Comparison of ENCODE assay signal across 8 cellular contexts in the genomic region with DNA sequence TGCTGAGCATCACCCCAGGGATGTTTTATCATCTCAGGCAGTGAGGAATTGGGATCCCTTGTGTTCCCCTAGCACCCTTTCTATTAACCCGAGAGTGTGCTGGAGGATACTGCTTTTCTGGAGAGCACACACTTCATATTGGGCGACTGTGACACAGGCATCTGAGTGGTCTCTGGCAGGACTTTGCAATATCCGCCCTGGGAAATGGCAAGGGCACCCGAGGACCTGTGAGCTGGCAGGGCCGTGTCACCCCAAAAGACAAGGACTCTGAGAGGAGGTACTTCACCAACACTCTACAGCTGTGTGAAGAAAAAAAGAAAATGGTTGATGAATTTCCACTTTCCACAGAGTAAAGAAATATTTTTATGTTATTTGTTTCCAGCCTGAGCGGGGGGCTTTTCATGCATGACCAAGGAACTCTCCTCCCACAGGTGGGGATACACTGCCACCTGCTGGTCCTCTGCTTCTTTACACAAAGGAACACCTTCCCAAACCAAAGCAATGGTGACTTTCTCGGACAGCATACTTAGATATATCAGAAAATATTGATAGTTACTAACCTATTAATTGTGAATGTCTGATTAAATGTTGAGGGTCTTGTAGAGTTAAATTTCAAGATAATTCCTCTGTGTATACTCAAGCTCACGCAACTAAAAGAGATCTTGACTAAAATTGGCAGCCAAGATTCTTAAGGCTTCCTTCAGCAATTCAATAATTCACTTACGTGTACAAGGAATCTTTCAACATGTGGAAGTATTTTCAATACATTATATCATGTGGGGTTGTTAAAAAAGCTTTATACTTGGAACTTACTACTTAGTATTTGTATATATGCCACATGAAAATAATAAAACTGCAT. TPM values are rescaled to one million over a fixed set of nuclear protein-coding genes. Genes with fewer than 3 reads are reported as not detected.
A peak's percentile ranks its signal among the peaks of the same experiment; 100 is the strongest.
DNase-seq lines count a peak whose midpoint lies in the region; ATAC-seq and TF ChIP-seq lines count a peak whose summit lies in the region.

No MANE protein-coding gene starts in this region.

- H4K20me1 ChIP-seq in GM23338 (replicated peaks; ENCODE audit: insufficient read depth): no peaks in the 10 kb centered on the region

- H3K27ac Mint-ChIP-seq in GM23338: no peak overlapping the region; the same call in 1 of the 2 replicates

- H3K27ac ChIP-seq in GM23338 (ENCODE audit: low read depth) (no peak overlapping the region), adrenal gland (no peak overlapping the region)

- no peak overlapping the region for H2AFZ ChIP-seq in GM23338

- no peak for TF ChIP-seq POLR2A in adrenal gland (IDR thresholded peaks at IDR 0.05)

- H3K36me3 ChIP-seq in GM23338 (ENCODE audit: insufficient read depth) (no peaks in the 10 kb centered on the region), adrenal gland (replicated peaks in 1 of 2) (no peaks in the 10 kb centered on the region)

- no peaks in the 10 kb centered on the region for H3K9me3 ChIP-seq in adrenal gland (replicated peaks in 1 of 3)

- 23 to 29% (median 27%) methylated on average over 9 of the region's 9 CpGs for WGBS in adrenal gland, 4 donors

- H3K4me3 ChIP-seq in GM23338 (no peak overlapping the region), adrenal gland (no peak overlapping the region)

- H3K9me2 ChIP-seq in GM23338 (ENCODE audit: insufficient read depth): no peaks in the 10 kb centered on the region

- H3K4me2 ChIP-seq in GM23338: 0 out of 2 replicates have a peak overlapping the region, but pooled peaks have one; percentile 29

- H3K4me1 ChIP-seq in GM23338 (ENCODE audit: insufficient read depth) (peaks cover 11% of the 10 kb centered on the region), adrenal gland (replicated peaks in 1 of 2) (no peaks in the 10 kb centered on the region)

- no peaks in the 10 kb centered on the region for H3K27me3 Mint-ChIP-seq in GM23338 (ENCODE audit: insufficient read depth, low read depth, poor library complexity)

- peak; percentile 85 for ATAC-seq in GM23338
- ATAC-seq in left lobe of liver: peak; percentile 74

- H3F3A ChIP-seq in GM23338 (replicated peaks; ENCODE audit: low read depth): no peaks in the 10 kb centered on the region

- no peaks in the 10 kb centered on the region for H3K27me3 ChIP-seq in GM23338 (ENCODE audit: insufficient read depth)
- no peaks in the 10 kb centered on the region for H3K27me3 ChIP-seq in adrenal gland

- peak; percentile 7 for DNase-seq in NCI-H2171 treated with DMSO at 0.1 percent for 48 hours (lab: John Stamatoyannopoulos, UW)
- DNase-seq in NCI-H2171 (lab: John Stamatoyannopoulos, UW): no peak
- peak; percentile 82 for DNase-seq in GM23338 (ENCODE audit: low spot score)
- DNase-seq in NCI-H128 (lab: John Stamatoyannopoulos, UW; ENCODE audit: unreplicated experiment): peak; percentile 6
- peak; percentile 42 to 75 (median 64) for DNase-seq in adrenal gland
- DNase-seq in left lobe of liver (ENCODE audit: low spot score): no peak
- DNase-seq in stimulated activated naive CD4-positive, alpha-beta T cell (lab: John Stamatoyannopoulos, UW): no peak
- DNase-seq in posterior vena cava (ENCODE audit: low spot score): no peak

- no peaks in the 10 kb centered on the region for H3K79me2 ChIP-seq in GM23338 (replicated peaks; ENCODE audit: insufficient read depth)

- no peak overlapping the region for H3K4me3 Mint-ChIP-seq in GM23338

- no peaks in the 10 kb centered on the region for H3K9me3 Mint-ChIP-seq in GM23338

- TF ChIP-seq CTCF in GM23338 (conservative IDR thresholded peaks at IDR 0.05; ENCODE audit: low read depth in 2 of 2) (peak; percentile 94 to 95), adrenal gland (IDR thresholded peaks at IDR 0.05) (peak; percentile 47 to 76 (median 66))

- H3K4me1 Mint-ChIP-seq in GM23338: peaks cover 14% of the 10 kb centered on the region

- intact Hi-C loops in adrenal gland (cut with DNase I) (loop anchor here in 1 of 2 donors (10.0 kb wide), 1 partner anchor 305 kb away; no protein-coding TSS in a partner anchor), posterior vena cava (cut with DNase I) (no loop called here)

- no peaks in the 10 kb centered on the region for H3K36me3 Mint-ChIP-seq in GM23338 (ENCODE audit: low read depth)

TF ChIP-seq in GM23338, 12 proteins besides CTCF, POLR2A, EP300 and RAD21 (continues in another document):
- TF ChIP-seq CREB1 (CRISPR knock-in tag; IDR thresholded peaks at IDR 0.05; ENCODE audit: low read depth): no peak
- no peak for TF ChIP-seq EZH2 (IDR thresholded peaks at IDR 0.05; ENCODE audit: low read depth, unreplicated experiment)
- TF ChIP-seq, protein P1, sequence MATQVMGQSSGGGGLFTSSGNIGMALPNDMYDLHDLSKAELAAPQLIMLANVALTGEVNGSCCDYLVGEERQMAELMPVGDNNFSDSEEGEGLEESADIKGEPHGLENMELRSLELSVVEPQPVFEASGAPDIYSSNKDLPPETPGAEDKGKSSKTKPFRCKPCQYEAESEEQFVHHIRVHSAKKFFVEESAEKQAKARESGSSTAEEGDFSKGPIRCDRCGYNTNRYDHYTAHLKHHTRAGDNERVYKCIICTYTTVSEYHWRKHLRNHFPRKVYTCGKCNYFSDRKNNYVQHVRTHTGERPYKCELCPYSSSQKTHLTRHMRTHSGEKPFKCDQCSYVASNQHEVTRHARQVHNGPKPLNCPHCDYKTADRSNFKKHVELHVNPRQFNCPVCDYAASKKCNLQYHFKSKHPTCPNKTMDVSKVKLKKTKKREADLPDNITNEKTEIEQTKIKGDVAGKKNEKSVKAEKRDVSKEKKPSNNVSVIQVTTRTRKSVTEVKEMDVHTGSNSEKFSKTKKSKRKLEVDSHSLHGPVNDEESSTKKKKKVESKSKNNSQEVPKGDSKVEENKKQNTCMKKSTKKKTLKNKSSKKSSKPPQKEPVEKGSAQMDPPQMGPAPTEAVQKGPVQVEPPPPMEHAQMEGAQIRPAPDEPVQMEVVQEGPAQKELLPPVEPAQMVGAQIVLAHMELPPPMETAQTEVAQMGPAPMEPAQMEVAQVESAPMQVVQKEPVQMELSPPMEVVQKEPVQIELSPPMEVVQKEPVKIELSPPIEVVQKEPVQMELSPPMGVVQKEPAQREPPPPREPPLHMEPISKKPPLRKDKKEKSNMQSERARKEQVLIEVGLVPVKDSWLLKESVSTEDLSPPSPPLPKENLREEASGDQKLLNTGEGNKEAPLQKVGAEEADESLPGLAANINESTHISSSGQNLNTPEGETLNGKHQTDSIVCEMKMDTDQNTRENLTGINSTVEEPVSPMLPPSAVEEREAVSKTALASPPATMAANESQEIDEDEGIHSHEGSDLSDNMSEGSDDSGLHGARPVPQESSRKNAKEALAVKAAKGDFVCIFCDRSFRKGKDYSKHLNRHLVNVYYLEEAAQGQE (IDR thresholded peaks at IDR 0.05; ENCODE audit: unreplicated experiment): no peak
- TF ChIP-seq ZNF114 (CRISPR knock-in tag; IDR thresholded peaks at IDR 0.05): no peak
- TF ChIP-seq NANOG (IDR thresholded peaks at IDR 0.05; ENCODE audit: borderline replicate concordance): no peak
- no peak for TF ChIP-seq EZH2phosphoT487 (IDR thresholded peaks at IDR 0.05; ENCODE audit: unreplicated experiment)
- no peak for TF ChIP-seq ZNF331 (CRISPR knock-in tag; IDR thresholded peaks at IDR 0.05; ENCODE audit: low read depth)
- TF ChIP-seq, protein P2, sequence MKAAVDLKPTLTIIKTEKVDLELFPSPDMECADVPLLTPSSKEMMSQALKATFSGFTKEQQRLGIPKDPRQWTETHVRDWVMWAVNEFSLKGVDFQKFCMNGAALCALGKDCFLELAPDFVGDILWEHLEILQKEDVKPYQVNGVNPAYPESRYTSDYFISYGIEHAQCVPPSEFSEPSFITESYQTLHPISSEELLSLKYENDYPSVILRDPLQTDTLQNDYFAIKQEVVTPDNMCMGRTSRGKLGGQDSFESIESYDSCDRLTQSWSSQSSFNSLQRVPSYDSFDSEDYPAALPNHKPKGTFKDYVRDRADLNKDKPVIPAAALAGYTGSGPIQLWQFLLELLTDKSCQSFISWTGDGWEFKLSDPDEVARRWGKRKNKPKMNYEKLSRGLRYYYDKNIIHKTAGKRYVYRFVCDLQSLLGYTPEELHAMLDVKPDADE (IDR thresholded peaks at IDR 0.05): no peak
- no peak for TF ChIP-seq JUNB (IDR thresholded peaks at IDR 0.05; ENCODE audit: unreplicated experiment)
- TF ChIP-seq STAT1 (IDR thresholded peaks at IDR 0.05; ENCODE audit: unreplicated experiment): no peak
- TF ChIP-seq POLR2AphosphoS5 (IDR thresholded peaks at IDR 0.05; ENCODE audit: low read depth): no peak

RNA-seq across cellular contexts. Expression of a gene that starts 45.9 kb away (rescaled TPM):
- not detected in 2 replicates for total RNA-seq in GM23338 (2014; rRNA removed; shearing (Covaris generic))
- not detected in 2 replicates for polyA plus RNA-seq in GM23338 (2016; fragmentation: Nextera tagmentation; extraction: Ambion mirVana)
- 100 to 1,000 TPM in 1 of 8 donors, 10 to 100 TPM in 4, 1 to 10 TPM in 3; 3.4 to 150 (median 14.1) TPM for total RNA-seq in adrenal gland
- polyA plus RNA-seq in adrenal gland: 10 to 100 TPM in 1 of 3 donors, 1 to 10 TPM in 2; 1.5 to 32.2 (median 3.0) TPM
- 0.53 TPM for total RNA-seq in left lobe of liver
- total RNA-seq in posterior vena cava: under 1 TPM in 1 of 2 donors, not detected in 1; 0.52 TPM

Comparison
In these comparisons a context has a peak if more than half of its experiments do, and no peak if none do; other contexts are left out.
1. DNase-seq: peak in NCI-H2171 treated with DMSO at 0.1 percent for 48 hours (single experiment), GM23338 (single experiment), NCI-H128 (single experiment) and adrenal gland (7 of 7); none in NCI-H2171 (single experiment), left lobe of liver (single experiment), stimulated activated naive CD4-positive, alpha-beta T cell (0 of 6) and posterior vena cava (single experiment).